In genomic region chr18:28112056-28112470, GRCh38 we compare ENCODE assay signal across 13 cellular contexts.
DNase-seq lines count a peak whose midpoint lies in the region; ATAC-seq, FAIRE-seq and TF ChIP-seq lines count a peak whose summit lies in the region.
"Had no signal": no experiment of that assay in that cellular context is flagged by ENCODE, and none has a peak within 500 bp of the region (broad histone marks: within the 10 kb centered on the region; RNA-seq: fewer than 3 reads in every experiment).

No MANE protein-coding gene starts in this region.

- peaks cover 2% of the 10 kb centered on the region for H3K36me3 Mint-ChIP-seq in astrocyte (ENCODE audit: low read depth, unreplicated experiment)

- H3K27ac ChIP-seq in astrocyte (ENCODE audit: low read depth, low read length) (peak overlapping the region; percentile 100), esophagus muscularis mucosa (replicated peaks in 1 of 4) (no peak overlapping the region)

- POLR2A ChIA-PET in HEK293T (lab: Yijun Ruan, JAX), result no interaction called here

- peaks cover 90% of the 10 kb centered on the region for H3K4me1 Mint-ChIP-seq in astrocyte (ENCODE audit: low read depth, unreplicated experiment)
- H3K4me1 Mint-ChIP-seq: activated B cell treated with CpG ODN at 0.5 μM for 24 hours had no signal

- TF ChIP-seq CTCF in astrocyte (IDR thresholded peaks at IDR 0.05; ENCODE audit: insufficient read depth, low read depth, low read length) (no peak), esophagus muscularis mucosa (IDR thresholded peaks at IDR 0.05) (no peak)

- peaks cover 82% of the 10 kb centered on the region for H3K79me2 ChIP-seq in astrocyte (ENCODE audit: insufficient read depth, low read length)

- no peak overlapping the region for H2AFZ ChIP-seq in astrocyte (ENCODE audit: low read depth, low read length)

- no peak for TF ChIP-seq POLR2A in esophagus muscularis mucosa (IDR thresholded peaks at IDR 0.05; ENCODE audit: low read depth)

- CTCF ChIA-PET in HEK293T (lab: Yijun Ruan, JAX), result interaction anchor here (0.6 kb wide), 1 partner anchor 9 kb away, joined by 3 read pairs; no protein-coding TSS in a partner anchor

- DNase-seq in HEK293T (ENCODE audit: extremely low spot score) (peak; percentile 15), astrocyte (ENCODE audit: low read depth) (peak; percentile 95), left ventricle myocardium superior (no peak), occipital lobe (lab: John Stamatoyannopoulos, UW) (no peak), NCI-H1694 (lab: John Stamatoyannopoulos, UW) (no peak), cerebellum (ENCODE audit: low spot score) (no peak), esophagus muscularis mucosa (ENCODE audit: extremely low spot score) (no peak)
- DNase-seq: activated B cell treated with CpG ODN at 0.5 μM for 24 hours, NCI-H1105 treated with DMSO at 0.1 percent for 48 hours had no signal

- H3K9me3 ChIP-seq in astrocyte (ENCODE audit: insufficient read depth, low read depth, low read length) (no peaks in the 10 kb centered on the region), skeletal muscle satellite cell (replicated peaks; ENCODE audit: low read length) (no peaks in the 10 kb centered on the region), esophagus muscularis mucosa (no peaks in the 10 kb centered on the region)

- intact Hi-C loops in left ventricle myocardium superior (cut with micrococcal nuclease), result no loop called here
- intact Hi-C loops in esophagus muscularis mucosa (cut with DNase I), result no loop called here

- H3K4me2 ChIP-seq in astrocyte (ENCODE audit: low read length) (peak overlapping the region; percentile 77), skeletal muscle satellite cell (ENCODE audit: low read length) (peak overlapping the region; percentile 72)

- 34% methylated on average over 5 of the region's 5 CpGs for WGBS in esophagus muscularis mucosa

- FAIRE-seq in astrocyte (lab: Jason Lieb, UNC), result peak; percentile 100

- TF ChIP-seq EP300 in esophagus muscularis mucosa (IDR thresholded peaks at IDR 0.05), result no peak

- H3K4me3 ChIP-seq in astrocyte (ENCODE audit: insufficient read depth, low read depth, low read length) (peak overlapping the region; percentile 24), skeletal muscle satellite cell (ENCODE audit: low read length) (peak overlapping the region; percentile 41), esophagus muscularis mucosa (no peak overlapping the region)

- H3K27me3 ChIP-seq in astrocyte (ENCODE audit: insufficient read depth, low read length) (no peaks in the 10 kb centered on the region), skeletal muscle satellite cell (ENCODE audit: control insufficient read depth, insufficient read depth, low read length) (no peaks in the 10 kb centered on the region), esophagus muscularis mucosa (no peaks in the 10 kb centered on the region)

- peak; percentile 89 for ATAC-seq in left ventricle myocardium superior

- peak overlapping the region; percentile 95 for H3K27ac Mint-ChIP-seq in astrocyte (ENCODE audit: unreplicated experiment)
- H3K27ac Mint-ChIP-seq: activated B cell treated with CpG ODN at 0.5 μM for 24 hours; activated T-helper 1 cell treated with anti-CD3 and anti-CD28 coated beads, Interleukin-12 subunit alpha, Interleukin-12 subunit beta, Interleukin-2, Interleukin-4 antibody, amounts not matched to agents 30 ng/mL and 10 ng/mL and 1 ng/mL, durations not matched to agents 14 hours and 24 hours and 36 hours; dendritic cell treated with granulocyte-macrophage colony-stimulating factor and Interleukin-4, amounts not matched to agents 40 ng/mL and 50 ng/mL, for 4 days had no signal

- H3K9ac ChIP-seq in astrocyte (ENCODE audit: low read length) (peak overlapping the region; percentile 80), skeletal muscle satellite cell (ENCODE audit: low read depth, low read length) (peak overlapping the region; percentile 76)

- H3K4me3 Mint-ChIP-seq in astrocyte (ENCODE audit: unreplicated experiment), result peak overlapping the region; percentile 11
- H3K4me3 Mint-ChIP-seq: activated B cell treated with CpG ODN at 0.5 μM for 24 hours; activated T-helper 1 cell treated with anti-CD3 and anti-CD28 coated beads, Interleukin-12 subunit alpha, Interleukin-12 subunit beta, Interleukin-2, Interleukin-4 antibody, amounts not matched to agents 30 ng/mL and 10 ng/mL and 1 ng/mL, durations not matched to agents 14 hours and 24 hours and 36 hours; dendritic cell treated with granulocyte-macrophage colony-stimulating factor and Interleukin-4, amounts not matched to agents 40 ng/mL and 50 ng/mL, for 4 days had no signal

- H3K4me1 ChIP-seq in astrocyte (ENCODE audit: insufficient read depth, low read length) (peaks cover 83% of the 10 kb centered on the region), skeletal muscle satellite cell (ENCODE audit: control insufficient read depth, insufficient read depth, low read length) (peaks cover 90% of the 10 kb centered on the region), esophagus muscularis mucosa (peaks cover 6 to 12% (median 9%) of the 10 kb centered on the region in 4 donors)

- H4K20me1 ChIP-seq in astrocyte (ENCODE audit: insufficient read depth, low read length), result no peaks in the 10 kb centered on the region

- no peaks in the 10 kb centered on the region for H3K9me3 Mint-ChIP-seq in astrocyte (ENCODE audit: unreplicated experiment)
- H3K9me3 Mint-ChIP-seq: activated T-helper 1 cell treated with anti-CD3 and anti-CD28 coated beads, Interleukin-12 subunit alpha, Interleukin-12 subunit beta, Interleukin-2, Interleukin-4 antibody, amounts not matched to agents 30 ng/mL and 10 ng/mL and 1 ng/mL, durations not matched to agents 14 hours and 24 hours and 36 hours; dendritic cell treated with granulocyte-macrophage colony-stimulating factor and Interleukin-4, amounts not matched to agents 40 ng/mL and 50 ng/mL, for 4 days had no signal

- H3K36me3 ChIP-seq in astrocyte (ENCODE audit: insufficient read depth, low read length), result peaks cover 3% of the 10 kb centered on the region
- H3K36me3 ChIP-seq in skeletal muscle satellite cell (ENCODE audit: insufficient read depth, low read length), result no peaks in the 10 kb centered on the region
- H3K36me3 ChIP-seq in esophagus muscularis mucosa, result no peaks in the 10 kb centered on the region

- H3K27me3 Mint-ChIP-seq in astrocyte (ENCODE audit: low read depth, unreplicated experiment), result no peaks in the 10 kb centered on the region
- H3K27me3 Mint-ChIP-seq: activated B cell treated with CpG ODN at 0.5 μM for 24 hours; dendritic cell treated with granulocyte-macrophage colony-stimulating factor and Interleukin-4, amounts not matched to agents 40 ng/mL and 50 ng/mL, for 4 days; progenitor cell of endocrine pancreas had no signal

TF ChIP-seq in HEK293T, 16 proteins besides CTCF, POLR2A, EP300 and RAD21:
- TF ChIP-seq PKNOX1 (IDR thresholded peaks at IDR 0.05) (peak; percentile 23; the same call in 1 of the 2 replicates), ZNF384 (IDR thresholded peaks at IDR 0.05) (no peak), NFRKB (IDR thresholded peaks at IDR 0.05) (no peak)

Comparison
In these comparisons a context has a peak if more than half of its experiments do, and no peak if none do; other contexts are left out.
1. DNase-seq: peak in HEK293T (single experiment) and astrocyte (single experiment); none in left ventricle myocardium superior (single experiment), occipital lobe (single experiment), NCI-H1694 (single experiment), cerebellum (single experiment) and esophagus muscularis mucosa (single experiment).
2. H3K4me3 ChIP-seq: peak in astrocyte (single experiment) and skeletal muscle satellite cell (single experiment); none in esophagus muscularis mucosa (0 of 4).